In genomic region chr3:42999212-42999611, GRCh38 we compare ENCODE assay signal across 19 cellular contexts. TPM values are rescaled to one million over a fixed set of nuclear protein-coding genes. Genes with fewer than 3 reads are reported as not detected.
A peak's percentile ranks its signal among the peaks of the same experiment; 100 is the strongest.
DNase-seq lines count a peak whose midpoint lies in the region; ATAC-seq, FAIRE-seq and TF ChIP-seq lines count a peak whose summit lies in the region.
"Had no signal": no experiment of that assay in that cellular context is flagged by ENCODE, and none has a peak within 500 bp of the region (broad histone marks: within the 10 kb centered on the region; RNA-seq: fewer than 3 reads in every experiment).

No MANE protein-coding gene starts in this region.

- H3K9ac ChIP-seq in neuronal stem cell (ENCODE audit: low read depth, low read length, poor library complexity) = no peak overlapping the region

- no peak overlapping the region for H2BK120ac ChIP-seq in neuronal stem cell (ENCODE audit: low read depth, low read length)

- H3K4me1 ChIP-seq in right cardiac atrium (ENCODE audit: control insufficient read depth, insufficient read depth, low read length) (peaks cover 12% of the 10 kb centered on the region), heart left ventricle (peaks cover 0 to 40% (median 14%) of the 10 kb centered on the region in 12 donors), neuronal stem cell (ENCODE audit: control insufficient read depth in 2 of 2, insufficient read depth in 1 of 2, low read depth in 1 of 2, low read length in 2 of 2) (peaks cover 0 to 4% of the 10 kb centered on the region in 2 donors), suprapubic skin (peaks cover 44% of the 10 kb centered on the region)
- H3K4me1 ChIP-seq: A549 had no signal

- no peak overlapping the region for H3K18ac ChIP-seq in neuronal stem cell (ENCODE audit: low read length)

- H4K8ac ChIP-seq in neuronal stem cell (ENCODE audit: low read depth, low read length) = no peak overlapping the region

- H3K23ac ChIP-seq in neuronal stem cell (ENCODE audit: low read depth, low read length, poor library complexity) = peak overlapping the region; percentile 2

- FAIRE-seq in GM19239 (lab: Jason Lieb, UNC) = no peak
- FAIRE-seq: A549 had no signal

- H3K27me3 ChIP-seq in right cardiac atrium (ENCODE audit: control insufficient read depth, insufficient read depth) = no peaks in the 10 kb centered on the region
- H3K27me3 ChIP-seq in heart left ventricle = no peaks in the 10 kb centered on the region
- peaks cover 0 to 8% (median 0%) of the 10 kb centered on the region in 3 experiments for H3K27me3 ChIP-seq in neuronal stem cell (ENCODE audit: control insufficient read depth in 3 of 3, insufficient read depth in 3 of 3, low read depth in 1 of 3, low read length in 3 of 3)
- no peaks in the 10 kb centered on the region for H3K27me3 ChIP-seq in suprapubic skin

- H3K9me3 ChIP-seq in right cardiac atrium (ENCODE audit: control insufficient read depth, low read length) (no peaks in the 10 kb centered on the region), heart left ventricle (no peaks in the 10 kb centered on the region), neuronal stem cell (replicated peaks in 1 of 2; ENCODE audit: control insufficient read depth in 2 of 2, insufficient read depth in 1 of 2, low read depth in 1 of 2, low read length in 2 of 2) (no peaks in the 10 kb centered on the region), suprapubic skin (no peaks in the 10 kb centered on the region)
- H3K9me3 ChIP-seq: A549 had no signal

- intact Hi-C loops in right cardiac atrium (cut with DNase I) (no loop called here), heart left ventricle (cut with DNase I) (no loop called here)

- H3K14ac ChIP-seq in neuronal stem cell (ENCODE audit: low read length) = no peak overlapping the region

- H2BK5ac ChIP-seq in neuronal stem cell (ENCODE audit: low read length) = no peak overlapping the region

- TF ChIP-seq CTCF in heart left ventricle (IDR thresholded peaks at IDR 0.05) = no peak
- no peak for TF ChIP-seq CTCF in suprapubic skin (IDR thresholded peaks at IDR 0.05)

- H3K27ac ChIP-seq in right cardiac atrium (ENCODE audit: low read length) (peak overlapping the region; percentile 56), heart left ventricle (peak overlapping the region in 1 of 12 donors; percentile 73), neuronal stem cell (replicated peaks; ENCODE audit: low read length) (no peak overlapping the region), suprapubic skin (peak overlapping the region; percentile 8)
- H3K27ac ChIP-seq: A549, C4-2B had no signal

- DNase-seq in right cardiac atrium = no peak
- no peak for DNase-seq in heart left ventricle
- no peak for DNase-seq in neuronal stem cell (ENCODE audit: low spot score)
- DNase-seq in suprapubic skin (ENCODE audit: low spot score in 2 of 2) = no peak
- DNase-seq in DMS 273 (lab: John Stamatoyannopoulos, UW; ENCODE audit: unreplicated experiment) = no peak
- no peak for DNase-seq in GM19239 (ENCODE audit: insufficient read length, low spot score)
- DNase-seq: COR-L47, DMS53, HCEC 1CT, Karpas-422, NCI-H187 treated with DMSO at 0.1 percent for 48 hours, NCI-H2171 treated with DMSO at 0.1 percent for 48 hours, NCI-H510A, NCI-H82 had no signal

- TF ChIP-seq POLR2A in heart left ventricle (IDR thresholded peaks at IDR 0.05) = no peak
- no peak for TF ChIP-seq POLR2A in suprapubic skin (IDR thresholded peaks at IDR 0.05)

- no peak overlapping the region for H3K4me3 ChIP-seq in right cardiac atrium (ENCODE audit: low read length)
- no peak overlapping the region for H3K4me3 ChIP-seq in heart left ventricle
- no peak overlapping the region for H3K4me3 ChIP-seq in neuronal stem cell (ENCODE audit: low read length in 2 of 2)
- H3K4me3 ChIP-seq in suprapubic skin = no peak overlapping the region
- H3K4me3 ChIP-seq: A549 had no signal

- no peaks in the 10 kb centered on the region for H3K36me3 ChIP-seq in heart left ventricle
- no peaks in the 10 kb centered on the region for H3K36me3 ChIP-seq in neuronal stem cell (replicated peaks in 1 of 2; ENCODE audit: control insufficient read depth in 2 of 2, insufficient read depth in 2 of 2, low read length in 2 of 2)
- no peaks in the 10 kb centered on the region for H3K36me3 ChIP-seq in suprapubic skin

- H2AFZ ChIP-seq in neuronal stem cell (ENCODE audit: low read length) = no peak overlapping the region

- H3K4me2 ChIP-seq in neuronal stem cell (ENCODE audit: insufficient read depth, low read length, poor library complexity, severe bottlenecking) = no peak overlapping the region
- H3K4me2 ChIP-seq: A549 had no signal

- H4K91ac ChIP-seq in neuronal stem cell (ENCODE audit: low read depth, low read length, poor library complexity) = peak overlapping the region; percentile 45

- TF ChIP-seq EP300 in suprapubic skin (IDR thresholded peaks at IDR 0.05) = no peak

- ATAC-seq in right cardiac atrium = no peak
- no peak for ATAC-seq in heart left ventricle
- ATAC-seq in GM18858 (IDR thresholded peaks at IDR 0.05; ENCODE audit: unreplicated experiment) = no peak
- no peak for ATAC-seq in HG03460 (IDR thresholded peaks at IDR 0.05; ENCODE audit: unreplicated experiment)
- ATAC-seq: A549, Panc1 had no signal

- no peak overlapping the region for H2BK12ac ChIP-seq in neuronal stem cell (ENCODE audit: low read length)

- H3K4ac ChIP-seq in neuronal stem cell (ENCODE audit: low read length) = no peak overlapping the region

- H2AK5ac ChIP-seq in neuronal stem cell (ENCODE audit: low read depth, low read length) = no peak overlapping the region

- 58% methylated on average over 3 of the region's 3 CpGs for WGBS in right cardiac atrium
- WGBS in heart left ventricle, 4 donors = 62 to 79% (median 69%) methylated on average over 2 to 3 of the region's 3 CpGs
- no CpG with 5 or more reads among the region's 3 CpGs for WGBS in neuronal stem cell (ENCODE audit: extremely low coverage in 2 of 2, insufficient read length in 2 of 2, insufficient replicate concordance in 1 of 2), 2 donors
- WGBS in suprapubic skin = 58% methylated on average over 3 of the region's 3 CpGs

- no peak overlapping the region for H2BK15ac ChIP-seq in neuronal stem cell (ENCODE audit: low read length)

- H3K79me1 ChIP-seq in neuronal stem cell (ENCODE audit: low read depth, low read length) = no peaks in the 10 kb centered on the region

RNA-seq across cellular contexts. Expression of gene GASK1A, which starts 20.1 kb away (rescaled TPM):
- total RNA-seq in right cardiac atrium (1 to 10 TPM; 2.4 to 5.7 (median 4.0) TPM), heart left ventricle (1 to 10 TPM in 2 of 9 donors, under 1 TPM in 7; 0.19 to 2.5 (median 0.52) TPM), suprapubic skin (1 to 10 TPM; 1.5 to 8.2 (median 3.2) TPM)
- polyA plus RNA-seq in right cardiac atrium (1.5 TPM), heart left ventricle (under 1 TPM; 0.23 to 0.47 TPM)
- polyA plus RNA-seq in neuronal stem cell (2013, experiment 1 of 2) = 1.8 TPM
- polyA plus RNA-seq in neuronal stem cell (2013, experiment 2 of 2) = 1.7 TPM
- polyA plus RNA-seq: A549 had no signal
